In genomic region chr14:46048127-46048526, GRCh38 we compare ENCODE assay signal across 11 cellular contexts.
DNase-seq lines count a peak whose midpoint lies in the region; ATAC-seq and TF ChIP-seq lines count a peak whose summit lies in the region.
"Had no signal": no experiment of that assay in that cellular context is flagged by ENCODE, and none has a peak within 500 bp of the region (broad histone marks: within the 10 kb centered on the region; RNA-seq: fewer than 3 reads in every experiment).

No MANE protein-coding gene starts in this region.

- H3K27me3 Mint-ChIP-seq in Calu3 (ENCODE audit: unreplicated experiment), result no peaks in the 10 kb centered on the region
- H3K27me3 Mint-ChIP-seq: activated naive CD4-positive, alpha-beta T cell treated with anti-CD3 and anti-CD28 coated beads, Interleukin-2, amount 50 U/mL, for 24 hours; stimulated activated naive CD8-positive, alpha-beta T cell treated with anti-CD3 and anti-CD28 coated beads, Interleukin-15, Interleukin-2, amounts not matched to agents 100 ng/mL and 50 ng/mL, for 24 hours had no signal

- H3K27ac ChIP-seq in hepatocyte (no peak overlapping the region), upper lobe of left lung (no peak overlapping the region)
- H3K27ac ChIP-seq: heart left ventricle had no signal

- H3K4me1 ChIP-seq in HAP-1 (no peaks in the 10 kb centered on the region), hepatocyte (ENCODE audit: insufficient read depth) (no peaks in the 10 kb centered on the region), upper lobe of left lung (no peaks in the 10 kb centered on the region)
- H3K4me1 ChIP-seq: heart left ventricle had no signal

- H3K27me3 ChIP-seq in HAP-1 (ENCODE audit: low read depth) (no peaks in the 10 kb centered on the region), hepatocyte (no peaks in the 10 kb centered on the region), upper lobe of left lung (no peaks in the 10 kb centered on the region)
- H3K27me3 ChIP-seq: heart left ventricle had no signal

- H3K9me2 ChIP-seq in hepatocyte (replicated peaks; ENCODE audit: insufficient read depth), result no peaks in the 10 kb centered on the region

- H3K4me1 Mint-ChIP-seq in Calu3 (ENCODE audit: low read depth, unreplicated experiment), result no peaks in the 10 kb centered on the region
- H3K4me1 Mint-ChIP-seq: activated naive CD4-positive, alpha-beta T cell treated with anti-CD3 and anti-CD28 coated beads, Interleukin-2, amount 50 U/mL, for 24 hours had no signal

- no peak for TF ChIP-seq EP300 in upper lobe of left lung (IDR thresholded peaks at IDR 0.05)

- no peak overlapping the region for H2AFZ ChIP-seq in hepatocyte

- in situ Hi-C loops in HAP-1 (cut with MboI; ENCODE audit: low sequenced_read_pairs), result no loop called here

- H3K27ac Mint-ChIP-seq in Calu3 (ENCODE audit: unreplicated experiment), result no peak overlapping the region
- H3K27ac Mint-ChIP-seq: stimulated activated naive CD8-positive, alpha-beta T cell treated with anti-CD3 and anti-CD28 coated beads, Interleukin-15, Interleukin-2, amounts not matched to agents 100 ng/mL and 50 ng/mL, for 24 hours had no signal

- no peak for ATAC-seq in HG02870 (IDR thresholded peaks at IDR 0.05; ENCODE audit: unreplicated experiment)
- ATAC-seq in upper lobe of left lung (ENCODE audit: low FRiP score in 2 of 2), result no peak
- ATAC-seq: heart left ventricle had no signal

- H4K20me1 ChIP-seq in hepatocyte (ENCODE audit: insufficient read depth, poor library complexity, severe bottlenecking), result no peaks in the 10 kb centered on the region

- H3K9me3 Mint-ChIP-seq in Calu3 (ENCODE audit: low read depth, unreplicated experiment), result no peaks in the 10 kb centered on the region

- CTCF ChIA-PET in Calu3 (lab: Charles Lee), result no interaction called here

- WGBS in hepatocyte (ENCODE audit: low lambda C conversion rate, missing lambda C conversion rate), result 19% methylated on average over 3 of the region's 3 CpGs
- 47 to 49% methylated on average over 3 of the region's 3 CpGs for WGBS in upper lobe of left lung, 2 donors

- no peak for TF ChIP-seq POLR2A in upper lobe of left lung (IDR thresholded peaks at IDR 0.05)

- H3K9me3 ChIP-seq in HAP-1 (no peaks in the 10 kb centered on the region), hepatocyte (ENCODE audit: low read depth) (no peaks in the 10 kb centered on the region), upper lobe of left lung (no peaks in the 10 kb centered on the region)

- intact Hi-C loops in Calu3 (cut with micrococcal nuclease; ENCODE audit: unreplicated experiment) (loop anchor here (10.0 kb wide), 1 partner anchor 297 kb away; no protein-coding TSS in a partner anchor), head of caudate nucleus (cut with DNase I) (no loop called here)

- H3K4me3 ChIP-seq in HAP-1 (no peak overlapping the region), hepatocyte (no peak overlapping the region), upper lobe of left lung (no peak overlapping the region)
- H3K4me3 ChIP-seq: heart left ventricle had no signal

- H3K36me3 ChIP-seq in HAP-1 (replicated peaks) (no peaks in the 10 kb centered on the region), hepatocyte (replicated peaks; ENCODE audit: insufficient read depth, low read depth) (no peaks in the 10 kb centered on the region), upper lobe of left lung (no peaks in the 10 kb centered on the region)
- H3K36me3 ChIP-seq: heart left ventricle had no signal

- no peak overlapping the region for H3K4me2 ChIP-seq in hepatocyte

- BruUV-seq in Calu3 (replicated peaks; lab: Mats Ljungman, UMichigan), result no TSS peak

- H3K4me3 Mint-ChIP-seq in Calu3 (ENCODE audit: low read depth, unreplicated experiment), result no peak overlapping the region
- H3K4me3 Mint-ChIP-seq: activated naive CD4-positive, alpha-beta T cell treated with anti-CD3 and anti-CD28 coated beads, Interleukin-2, amount 50 U/mL, for 24 hours; stimulated activated naive CD8-positive, alpha-beta T cell treated with anti-CD3 and anti-CD28 coated beads, Interleukin-15, Interleukin-2, amounts not matched to agents 100 ng/mL and 50 ng/mL, for 24 hours had no signal

- TF ChIP-seq CTCF in Calu3 (IDR thresholded peaks at IDR 0.05; ENCODE audit: unreplicated experiment) (no peak), hepatocyte (IDR thresholded peaks at IDR 0.05; ENCODE audit: poor library complexity) (peak; percentile 47), upper lobe of left lung (IDR thresholded peaks at IDR 0.05) (no peak)

- DNase-seq in Calu3 (peak; percentile 18), HAP-1 (ENCODE audit: low spot score in 2 of 2) (peak; percentile 32 to 41), RPMI8226 (peak; percentile 19), hepatocyte (ENCODE audit: low spot score) (peak; percentile 40), head of caudate nucleus (no peak), upper lobe of left lung (no peak), AML-193 (lab: John Stamatoyannopoulos, UW) (no peak)
- DNase-seq: heart left ventricle had no signal

- H3K36me3 Mint-ChIP-seq in Calu3 (ENCODE audit: insufficient read depth, unreplicated experiment), result no peaks in the 10 kb centered on the region
- H3K36me3 Mint-ChIP-seq: activated naive CD4-positive, alpha-beta T cell treated with anti-CD3 and anti-CD28 coated beads, Interleukin-2, amount 50 U/mL, for 24 hours had no signal

- no peaks in the 10 kb centered on the region for H3K79me2 ChIP-seq in hepatocyte

Comparison
In these comparisons a context has a peak if more than half of its experiments do, and no peak if none do; other contexts are left out.
1. DNase-seq: peak in Calu3 (single experiment), HAP-1 (2 of 2), RPMI8226 (single experiment) and hepatocyte (single experiment); none in head of caudate nucleus (0 of 42), upper lobe of left lung (0 of 2) and AML-193 (0 of 2).